8 cellular contexts compared by ENCODE assay signal in genomic region chr17:18780991-18781718, GRCh38. TPM values are rescaled to one million over a fixed set of nuclear protein-coding genes. Genes with fewer than 3 reads are reported as not detected.
DNase-seq lines count a peak whose midpoint lies in the region; TF ChIP-seq lines count a peak whose summit lies in the region.
"Not testable (repeated sequence)": the region's sequence is repeated elsewhere in the genome, so short reads cannot be mapped to it uniquely, and the experiment has no call there.

TVP23B (plus strand) TSS chr17:18781183; CDS start chr17:18781294, 111 bp downstream.

- TF ChIP-seq CTCF in GM20000 (IDR thresholded peaks at IDR 0.05; ENCODE audit: extremely low read depth, missing control alignments), result not testable (repeated sequence)

- DNase-seq in COLO668 (lab: John Stamatoyannopoulos, UW; ENCODE audit: unreplicated experiment), result peak; percentile 89
- peak; percentile 82 for DNase-seq in GM20000 (ENCODE audit: low spot score)
- DNase-seq in HS-5 (ENCODE audit: low read depth), result peak; percentile 60
- peak; percentile 59 for DNase-seq in NK-92 (lab: John Stamatoyannopoulos, UW; ENCODE audit: unreplicated experiment)
- peak; percentile 93 for DNase-seq in activated CD8-positive, alpha-beta memory T cell treated with anti-CD3 and anti-CD28 coated beads for 1 hour (ENCODE audit: extremely low read depth in 1 of 2, low read depth in 1 of 2)
- peak; percentile 91 for DNase-seq in effector CD8-positive, alpha-beta T cell (lab: John Stamatoyannopoulos, UW)
- DNase-seq in lung microvascular endothelial cell (ENCODE audit: low read depth in 2 of 2), result peak; percentile 94 to 96
- DNase-seq in stimulated activated CD4-positive, alpha-beta T cell treated with anti-CD3 and anti-CD28 coated beads, TNF-alpha, amount 100 ng/mL, for 4 hours (ENCODE audit: low read depth in 3 of 3), result peak; percentile 91 to 94 (median 92)

RNA-seq across cellular contexts. Expression of gene TVP23B, which starts in this region (rescaled TPM):
- 29.9 and 38.1 TPM in 2 replicates for total RNA-seq in lung microvascular endothelial cell

Comparison
In these comparisons a context has a peak if more than half of its experiments do, and no peak if none do; other contexts are left out.
1. Peak in every context shown above with its lines: DNase-seq.